ENCODE assay signal across 20 cellular contexts in the genomic region with DNA sequence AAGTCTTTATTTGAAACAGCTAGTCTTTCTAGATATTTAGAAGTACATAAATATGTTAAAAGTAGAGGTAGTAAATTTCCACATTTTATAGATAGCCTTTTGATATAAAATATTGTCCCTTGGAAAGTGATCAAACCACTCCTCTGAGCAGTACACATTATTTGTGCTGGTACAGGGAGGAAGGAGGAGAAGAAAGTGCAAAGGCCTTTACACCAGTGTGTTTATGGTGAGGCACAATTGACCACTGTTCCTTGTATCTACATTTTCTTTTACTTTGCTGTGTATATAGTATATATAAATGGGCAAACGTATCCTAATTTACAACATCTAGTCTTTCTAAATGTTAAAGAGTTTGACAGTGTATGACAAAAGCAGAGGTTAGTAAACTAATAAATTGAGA. TPM values are rescaled to one million over a fixed set of nuclear protein-coding genes. Genes with fewer than 3 reads are reported as not detected.
A peak's percentile ranks its signal among the peaks of the same experiment; 100 is the strongest.
DNase-seq lines count a peak whose midpoint lies in the region; ATAC-seq, FAIRE-seq and TF ChIP-seq lines count a peak whose summit lies in the region.
"Had no signal": no experiment of that assay in that cellular context is flagged by ENCODE, and none has a peak within 500 bp of the region (broad histone marks: within the 10 kb centered on the region; RNA-seq: fewer than 3 reads in every experiment).

No MANE protein-coding gene starts in this region.

- peak; percentile 38 for FAIRE-seq in GM12878 (lab: Jason Lieb, UNC)
- FAIRE-seq: GM12892 had no signal

- ATAC-seq in GM12878 (no peak), mucosa of descending colon (peak; percentile 95)
- no peak for ATAC-seq in stimulated activated naive CD8-positive, alpha-beta T cell treated with anti-CD3 and anti-CD28 coated beads, Interleukin-15, amount 100 ng/mL, for 72 hours

- no peak overlapping the region for H3K4me2 ChIP-seq in GM12878 (ENCODE audit: control insufficient read depth, insufficient read depth)

- BruUV-seq in GM12878 (replicated peaks; lab: Mats Ljungman, UMichigan): no TSS peak

- H3K27ac ChIP-seq in GM12878 (ENCODE audit: control insufficient read depth, insufficient read depth): no peak overlapping the region
- peak overlapping the region in 3 of 4 donors; percentile 14 to 46 (median 40) for H3K27ac ChIP-seq in transverse colon
- H3K27ac ChIP-seq: GM23248 had no signal

- no peak for TF ChIP-seq EP300 in GM12878 (IDR thresholded peaks at IDR 0.05; ENCODE audit: borderline replicate concordance in 1 of 2, control insufficient read depth in 1 of 2, low read depth in 2 of 2, low read length in 2 of 2)
- TF ChIP-seq EP300 in transverse colon (IDR thresholded peaks at IDR 0.05; ENCODE audit: low read depth): no peak

- no peaks in the 10 kb centered on the region for H3K79me2 ChIP-seq in GM12878 (ENCODE audit: control insufficient read depth, insufficient read depth, low read length)

- no peaks in the 10 kb centered on the region for H3K4me1 ChIP-seq in GM12878 (ENCODE audit: control insufficient read depth, insufficient read depth, low read length)
- H3K4me1 ChIP-seq in mucosa of descending colon (ENCODE audit: low read depth): peaks cover 4% of the 10 kb centered on the region
- peaks cover 0 to 34% (median 0%) of the 10 kb centered on the region in 4 donors for H3K4me1 ChIP-seq in transverse colon

- H3K36me3 ChIP-seq in GM12878 (ENCODE audit: control insufficient read depth in 2 of 2, insufficient read depth in 2 of 2, low read length in 1 of 2) (no peaks in the 10 kb centered on the region), mucosa of descending colon (ENCODE audit: low read depth) (no peaks in the 10 kb centered on the region), transverse colon (no peaks in the 10 kb centered on the region)

- CTCF ChIA-PET in GM12878 (lab: Yijun Ruan, JAX): no interaction called here

- TF ChIP-seq RAD21 in GM12878 (IDR thresholded peaks at IDR 0.05; ENCODE audit: insufficient read depth, low read depth, low read length): no peak

- no peak overlapping the region for H2AFZ ChIP-seq in GM12878 (ENCODE audit: control insufficient read depth, low read depth, low read length)
- H2AFZ ChIP-seq: GM23248 had no signal

- H3K9me3 Mint-ChIP-seq in stimulated activated naive CD8-positive, alpha-beta T cell treated with anti-CD3 and anti-CD28 coated beads, Interleukin-15, amount 100 ng/mL, for 72 hours: no peaks in the 10 kb centered on the region

- 0% methylated on average over 1 of the region's 1 CpG for WGBS in GM12878 (ENCODE audit: insufficient coverage, insufficient replicate concordance, low lambda C conversion rate, missing lambda C conversion rate)
- WGBS in transverse colon (ENCODE audit: low coverage in 1 of 2), 2 donors: 21 to 53% methylated on average over 1 of the region's 1 CpG

- no peak overlapping the region for H3K27ac Mint-ChIP-seq in stimulated activated naive CD8-positive, alpha-beta T cell treated with anti-CD3 and anti-CD28 coated beads, Interleukin-15, amount 100 ng/mL, for 72 hours
- H3K27ac Mint-ChIP-seq: CD4-positive, alpha-beta memory T cell had no signal

- RAD21 ChIA-PET in GM12878 (lab: Charles Lee; ENCODE audit: unreplicated experiment): no interaction called here

- in situ Hi-C loops in GM12878 (cut with MboI): no loop called here
- in situ Hi-C loops in transverse colon (cut with MboI; ENCODE audit: low pct_ligation_motif_present in 1 of 4, low pct_unique_long_range_greater_than_20kb in 1 of 4, low sequenced_read_pairs in 3 of 4): no loop called here

- no peak overlapping the region for H3K4me3 Mint-ChIP-seq in stimulated activated naive CD8-positive, alpha-beta T cell treated with anti-CD3 and anti-CD28 coated beads, Interleukin-15, amount 100 ng/mL, for 72 hours
- H3K4me3 Mint-ChIP-seq: CD4-positive, alpha-beta memory T cell had no signal

- intact Hi-C loops in GM12878 (cut with micrococcal nuclease; ENCODE audit: unreplicated experiment) (no loop called here), mucosa of descending colon (cut with DNase I, micrococcal nuclease) (no loop called here), transverse colon (cut with DNase I; ENCODE audit: low total_unique reads) (no loop called here)

- no peaks in the 10 kb centered on the region for H3K27me3 ChIP-seq in GM12878 (replicated peaks in 1 of 2; ENCODE audit: control insufficient read depth in 2 of 2, insufficient read depth in 2 of 2, low read length in 1 of 2)
- no peaks in the 10 kb centered on the region for H3K27me3 ChIP-seq in transverse colon

- POLR2A ChIA-PET in GM12878 (lab: Charles Lee): no interaction called here

- no peak for TF ChIP-seq POLR2A in GM12878 (IDR thresholded peaks at IDR 0.05; ENCODE audit: low read depth, low read length)
- no peak for TF ChIP-seq POLR2A in transverse colon (IDR thresholded peaks at IDR 0.05)

- no peak for DNase-seq in GM12878 (ENCODE audit: low read depth, low spot score)
- DNase-seq in mucosa of descending colon: no peak
- DNase-seq in transverse colon: no peak
- no peak for DNase-seq in hippocampal formation (lab: John Stamatoyannopoulos, UW)
- DNase-seq in NCI-H1694 treated with DMSO at 0.1 percent for 48 hours (lab: John Stamatoyannopoulos, UW): no peak
- DNase-seq in stimulated activated naive CD8-positive, alpha-beta T cell treated with anti-CD3 and anti-CD28 coated beads, Interleukin-15, amount 100 ng/mL, for 72 hours: no peak
- DNase-seq: C1 segment of cervical spinal cord; Calu3; CD4-positive, alpha-beta memory T cell; COR-L47; DMS53; DMS79 treated with DMSO at 0.1 percent for 48 hours; GF-D8; GM23248; H7; HCEC 1CT had no signal

- no peak for TF ChIP-seq CTCF in GM12878 (IDR thresholded peaks at IDR 0.05 in 2 of 3, conservative IDR thresholded peaks at IDR 0.05 in 1 of 3; ENCODE audit: control insufficient read depth in 2 of 3, extremely low read depth in 1 of 3, insufficient read depth in 1 of 3, low read depth in 3 of 3, low read length in 3 of 3)
- TF ChIP-seq CTCF in mucosa of descending colon (IDR thresholded peaks at IDR 0.05): no peak
- TF ChIP-seq CTCF in transverse colon (IDR thresholded peaks at IDR 0.05): no peak

- H4K20me1 ChIP-seq in GM12878 (ENCODE audit: control insufficient read depth, insufficient read depth): no peaks in the 10 kb centered on the region

- H3K9me3 ChIP-seq in GM12878 (replicated peaks; ENCODE audit: control insufficient read depth, insufficient read depth, low read length) (no peaks in the 10 kb centered on the region), mucosa of descending colon (no peaks in the 10 kb centered on the region), transverse colon (no peaks in the 10 kb centered on the region)

- no peak overlapping the region for H3K4me3 ChIP-seq in GM12878
- H3K4me3 ChIP-seq in mucosa of descending colon: no peak overlapping the region
- H3K4me3 ChIP-seq in transverse colon: no peak overlapping the region
- H3K4me3 ChIP-seq: GM23248 had no signal

- no peak overlapping the region for H3K9ac ChIP-seq in GM12878 (ENCODE audit: control insufficient read depth, insufficient read depth, low read length)
- H3K9ac ChIP-seq: GM23248 had no signal

- H3K4me1 Mint-ChIP-seq in stimulated activated naive CD8-positive, alpha-beta T cell treated with anti-CD3 and anti-CD28 coated beads, Interleukin-15, amount 100 ng/mL, for 72 hours: no peaks in the 10 kb centered on the region
- H3K4me1 Mint-ChIP-seq: CD4-positive, alpha-beta memory T cell had no signal

- H3K27me3 Mint-ChIP-seq in stimulated activated naive CD8-positive, alpha-beta T cell treated with anti-CD3 and anti-CD28 coated beads, Interleukin-15, amount 100 ng/mL, for 72 hours: no peaks in the 10 kb centered on the region

- SMC1A ChIA-PET in GM12878 (lab: Charles Lee; ENCODE audit: uncharacterized antibody, unreplicated experiment): interaction anchor here (0.7 to 0.8 kb wide), 2 partner anchors 19 to 135 kb away, joined by 3 to 4 read pairs; no protein-coding TSS in a partner anchor

RNA-seq across cellular contexts. Expression of a gene that starts 39.9 kb away (rescaled TPM):
- 0.95 TPM in 1 of 2 replicates, not detected in the other for total RNA-seq in GM12878 (2013; cell fraction: nucleolus; rRNA removed)
- 0.11 and 0.17 TPM in 2 replicates for total RNA-seq in GM12878 (2014; rRNA removed)
- 0.36 and 0.37 TPM in 2 replicates for total RNA-seq in GM12878 (2014; rRNA removed; fragmentation: Illumina TruSeq; extraction: Trizol)
- 0.23 and 0.43 TPM in 2 replicates for total RNA-seq in GM12878 (2021)
- 0.39 TPM for polyA plus RNA-seq in GM12878 (2011; ENCODE audit: low read depth)
- 0.17 and 0.19 TPM in 2 replicates for polyA plus RNA-seq in GM12878 (2011; rRNA removed)
- polyA plus RNA-seq in GM12878 (2011; cell fraction: cytosol; rRNA removed): not detected in 2 replicates
- 0.07 TPM in 1 of 2 replicates, not detected in the other for polyA plus RNA-seq in GM12878 (2011; cell fraction: nucleus; rRNA removed)
- 0.57 and 1.1 TPM in 2 replicates for polyA plus RNA-seq in GM12878 (2012)
- polyA plus RNA-seq in GM12878 (2014; fragmentation: Illumina TruSeq; extraction: Trizol): 0.14 and 0.16 TPM in 2 replicates
- polyA plus RNA-seq in GM12878 (2014; fragmentation: Nextera tagmentation; extraction: Ambion mirVana): under 1 TPM; 0.26 to 0.33 TPM
- 0.11 and 0.15 TPM in 2 replicates for polyA plus RNA-seq in GM12878 (2014; rRNA removed)
- polyA plus RNA-seq in GM12878 (2016; fragmentation: Nextera tagmentation; extraction: Ambion mirVana): under 1 TPM in 1 of 2 experiments, not detected in 1; 0.09 TPM
- not detected in 2 replicates for polyA minus RNA-seq in GM12878 (2011; rRNA and poly(A)+ RNA removed)
- polyA minus RNA-seq in GM12878 (2011; cell fraction: cytosol; rRNA and poly(A)+ RNA removed): not detected in 2 replicates
- not detected in 2 replicates for polyA minus RNA-seq in GM12878 (2011; cell fraction: nucleus; rRNA and poly(A)+ RNA removed)
- total RNA-seq in mucosa of descending colon: 10 to 100 TPM in 1 of 3 donors, under 1 TPM in 2; 0.73 to 44.6 (median 0.78) TPM
- 1 to 10 TPM in 1 of 4 donors, under 1 TPM in 1, not detected in 2; 0.55 to 1.1 TPM for total RNA-seq in transverse colon
- total RNA-seq: G401, H1, H7 had no signal
- polyA plus RNA-seq: H1 had no signal

RNA-seq across cellular contexts. Expression of a gene that starts 56.2 kb away (rescaled TPM):
- not detected in 2 replicates for total RNA-seq in GM12878 (2013; cell fraction: nucleolus; rRNA removed)
- total RNA-seq in GM12878 (2014; rRNA removed) (not detected in 2 replicates), GM12878 (2014; rRNA removed; fragmentation: Illumina TruSeq; extraction: Trizol) (not detected in 2 replicates), GM12878 (2021) (not detected in 2 replicates), mucosa of descending colon (under 1 TPM in 2 of 3 donors, not detected in 1; 0.19 to 0.22 TPM), transverse colon (not detected)
- not detected for polyA plus RNA-seq in GM12878 (2011; ENCODE audit: low read depth)
- polyA plus RNA-seq in GM12878 (2011; rRNA removed) (not detected in 2 replicates), GM12878 (2014; fragmentation: Illumina TruSeq; extraction: Trizol) (not detected in 2 replicates), GM12878 (2014; fragmentation: Nextera tagmentation; extraction: Ambion mirVana) (not detected), GM12878 (2014; rRNA removed) (not detected in 2 replicates), GM12878 (2016; fragmentation: Nextera tagmentation; extraction: Ambion mirVana) (not detected)
- not detected in 2 replicates for polyA plus RNA-seq in GM12878 (2011; cell fraction: cytosol; rRNA removed)
- polyA plus RNA-seq in GM12878 (2011; cell fraction: nucleus; rRNA removed): not detected in 2 replicates
- polyA plus RNA-seq in GM12878 (2012): not detected in 2 replicates
- polyA minus RNA-seq in GM12878 (2011; rRNA and poly(A)+ RNA removed): not detected in 2 replicates
- polyA minus RNA-seq in GM12878 (2011; cell fraction: cytosol; rRNA and poly(A)+ RNA removed): not detected in 2 replicates
- polyA minus RNA-seq in GM12878 (2011; cell fraction: nucleus; rRNA and poly(A)+ RNA removed): not detected in 2 replicates
- total RNA-seq: A172; CD4-positive, alpha-beta memory T cell; G401 had no signal
- polyA plus RNA-seq: CD4-positive, alpha-beta memory T cell had no signal
